32 cellular contexts compared by ENCODE assay signal in genomic region chr19:37983153-37983552, GRCh38.
DNase-seq lines count a peak whose midpoint lies in the region; ATAC-seq, FAIRE-seq and TF ChIP-seq lines count a peak whose summit lies in the region.
"Had no signal": no experiment of that assay in that cellular context is flagged by ENCODE, and none has a peak within 500 bp of the region (broad histone marks: within the 10 kb centered on the region; RNA-seq: fewer than 3 reads in every experiment).

No MANE protein-coding gene starts in this region.

- H3K79me2 ChIP-seq in H1 (ENCODE audit: control insufficient read depth in 1 of 2, insufficient read depth in 2 of 2, low read length in 2 of 2) = peaks cover 0 to 48% of the 10 kb centered on the region in 2 experiments; a peak in 2 of 4 replicates

- H3K4me1 ChIP-seq in Caco-2 = peaks cover 72% of the 10 kb centered on the region
- peaks cover 4 to 27% (median 16%) of the 10 kb centered on the region in 4 experiments for H3K4me1 ChIP-seq in H1 (replicated peaks in 1 of 4; ENCODE audit: control insufficient read depth in 3 of 4, insufficient read depth in 4 of 4, low read length in 3 of 4)
- H3K4me1 ChIP-seq: BE2C had no signal

- H3K23ac ChIP-seq in H1 (ENCODE audit: insufficient read length) = no peak overlapping the region

- H3K4me3 ChIP-seq in Caco-2 (ENCODE audit: low read depth, low read length) (no peak overlapping the region), H1 (ENCODE audit: extremely low read depth in 1 of 4, insufficient read depth in 2 of 4, low read depth in 3 of 4, low read length in 4 of 4) (no peak overlapping the region)
- H3K4me3 ChIP-seq: lung, MG63, thoracic aorta, vagina had no signal

- H3K9ac ChIP-seq in H1 (replicated peaks in 1 of 4; ENCODE audit: extremely low read depth in 1 of 4, low read depth in 3 of 4, low read length in 3 of 4) = no peak overlapping the region
- H3K9ac ChIP-seq: SK-N-SH had no signal

- no peaks in the 10 kb centered on the region for H3K27me3 Mint-ChIP-seq in Caco-2 (ENCODE audit: insufficient read depth, unreplicated experiment)
- H3K27me3 Mint-ChIP-seq in stimulated activated memory B cell treated with anti-CD40 and anti-IgM and Interleukin-4, amounts not matched to agents 10 μg/mL and 1 μg/mL and 100 μg/mL, for 72 hours = no peaks in the 10 kb centered on the region
- H3K27me3 Mint-ChIP-seq: activated CD4-positive, alpha-beta memory T cell treated with anti-CD3 and anti-CD28 coated beads for 36 hours; activated T-helper 17 cell treated with anti-CD3 and anti-CD28 coated beads, Interleukin-2, amount 50 U/mL, for 72 hours had no signal

- no peak overlapping the region for H3K27ac ChIP-seq in H1 (ENCODE audit: low read depth, low read length)
- H3K27ac ChIP-seq: brain microvascular endothelial cell, thoracic aorta, vagina had no signal

- FAIRE-seq in H1 (lab: Jason Lieb, UNC) (no peak), GM12892 (lab: Jason Lieb, UNC) (no peak)
- FAIRE-seq: endothelial cell of umbilical vein, TTC549 had no signal

- no peak for ATAC-seq in stimulated activated memory B cell treated with anti-CD40 and anti-IgM and Interleukin-4, amounts not matched to agents 10 μg/mL and 1 μg/mL and 100 μg/mL, for 72 hours
- no peak for ATAC-seq in HG03457 (IDR thresholded peaks at IDR 0.05; ENCODE audit: unreplicated experiment)
- no peak for ATAC-seq in GM21360 (IDR thresholded peaks at IDR 0.05; ENCODE audit: unreplicated experiment)
- ATAC-seq: activated naive CD4-positive, alpha-beta T cell treated with anti-CD3 and anti-CD28 coated beads, Interleukin-2, amount 50 U/mL, for 72 hours; activated T-helper 17 cell treated with anti-CD3 and anti-CD28 coated beads, Interleukin-2, amount 50 U/mL, for 72 hours; CD8-positive, alpha-beta T cell had no signal

- H3K4me2 ChIP-seq in H1 (ENCODE audit: insufficient read depth in 1 of 2, low read depth in 2 of 2, low read length in 2 of 2) = no peak overlapping the region
- H3K4me2 ChIP-seq: SK-N-SH had no signal

- CTCF ChIA-PET in Caco-2 (lab: Charles Lee) (no interaction called here), H1 (lab: Charles Lee; ENCODE audit: partially characterized antibody) (interaction anchor here (1.2 to 17.8 kb wide), 3 partner anchors 9 to 80 kb away, joined by 3 to 259 read pairs (median 4); partner anchors contain the start of genes SIPA1L3 and WDR87)

- no peak for TF ChIP-seq POLR2A in H1 (IDR thresholded peaks at IDR 0.05; ENCODE audit: control extremely low read depth in 1 of 2, low read depth in 2 of 2, low read length in 2 of 2)
- TF ChIP-seq POLR2A in GM12892 (IDR thresholded peaks at IDR 0.05; ENCODE audit: low read depth, low read length) = no peak

- intact Hi-C loops in Caco-2 (cut with micrococcal nuclease; ENCODE audit: unreplicated experiment) = no loop called here

- H3K36me3 ChIP-seq in Caco-2 (ENCODE audit: control insufficient read depth, insufficient read depth, low read length) = no peaks in the 10 kb centered on the region; the same call in 1 of the 2 replicates
- no peaks in the 10 kb centered on the region; a peak in 1 of 8 replicates for H3K36me3 ChIP-seq in H1 (ENCODE audit: control insufficient read depth in 2 of 4, insufficient read depth in 4 of 4, low read length in 3 of 4)
- H3K36me3 ChIP-seq: BE2C, brain microvascular endothelial cell, MG63, thoracic aorta, vagina had no signal

- H3K18ac ChIP-seq in H1 (ENCODE audit: extremely low read depth, low read length) = no peak overlapping the region

- no peak overlapping the region for H2AK5ac ChIP-seq in H1 (ENCODE audit: low read depth, low read length)

- POLR2A ChIA-PET in Caco-2 (lab: Charles Lee) (no interaction called here), H1 (lab: Charles Lee; ENCODE audit: partially characterized antibody) (interaction anchor here (1.3 to 1.8 kb wide), 2 partner anchors 15 to 21 kb away, joined by 3 to 7 read pairs; no protein-coding TSS in a partner anchor)

- H4K5ac ChIP-seq in H1 (ENCODE audit: insufficient read length, low read depth, low read length) = no peak overlapping the region

- no peak overlapping the region for H2AFZ ChIP-seq in H1 (ENCODE audit: low read length)

- 0 out of 2 replicates have a peak overlapping the region, but pooled peaks have one; percentile 1 for H2BK12ac ChIP-seq in H1 (ENCODE audit: low read depth, low read length)

- peaks cover 52% of the 10 kb centered on the region for H3K36me3 Mint-ChIP-seq in Caco-2 (ENCODE audit: insufficient read depth, unreplicated experiment)
- peaks cover 6% of the 10 kb centered on the region for H3K36me3 Mint-ChIP-seq in stimulated activated memory B cell treated with anti-CD40 and anti-IgM and Interleukin-4, amounts not matched to agents 10 μg/mL and 1 μg/mL and 100 μg/mL, for 72 hours
- H3K36me3 Mint-ChIP-seq: activated CD4-positive, alpha-beta memory T cell treated with anti-CD3 and anti-CD28 coated beads for 36 hours; activated naive CD4-positive, alpha-beta T cell treated with anti-CD3 and anti-CD28 coated beads, Interleukin-2, amount 50 U/mL, for 72 hours; CD8-positive, alpha-beta T cell had no signal

- no peak overlapping the region for H4K91ac ChIP-seq in H1 (replicated peaks; ENCODE audit: insufficient read length, low read length)

- H2BK120ac ChIP-seq in H1 (replicated peaks; ENCODE audit: low read depth, low read length) = no peak overlapping the region

- BruUV-seq in Caco-2 (replicated peaks; lab: Mats Ljungman, UMichigan) = no TSS peak

- H3K27me3 ChIP-seq in Caco-2 (replicated peaks; ENCODE audit: control insufficient read depth, insufficient read depth, low read length) (no peaks in the 10 kb centered on the region), H1 (replicated peaks in 1 of 4; ENCODE audit: control insufficient read depth in 3 of 4, extremely low read depth in 1 of 4, insufficient read depth in 3 of 4, low read length in 3 of 4) (no peaks in the 10 kb centered on the region)
- H3K27me3 ChIP-seq: BE2C, brain microvascular endothelial cell, MG63, vagina had no signal

- H4K20me1 ChIP-seq in H1 (replicated peaks in 1 of 2; ENCODE audit: control insufficient read depth in 1 of 2, insufficient read depth in 2 of 2, low read length in 2 of 2) = peaks cover 2 to 8% of the 10 kb centered on the region in 2 experiments

- TF ChIP-seq RAD21 in H1 (IDR thresholded peaks at IDR 0.05 in 1 of 2, conservative IDR thresholded peaks at IDR 0.05 in 1 of 2; ENCODE audit: low read depth in 2 of 2, low read length in 2 of 2) = no peak

- H3K79me1 ChIP-seq in H1 (ENCODE audit: low read depth, low read length) = peaks cover 10% of the 10 kb centered on the region

- DNase-seq in Caco-2 (no peak), LHCN-M2 (ENCODE audit: low read depth) (peak; percentile 25), H1 (ENCODE audit: low read depth in 1 of 2, low spot score in 2 of 2) (no peak), GM12892 (ENCODE audit: insufficient read length) (no peak), superior temporal gyrus (ENCODE audit: extremely low spot score) (no peak)
- DNase-seq: ACHN; activated CD4-positive, alpha-beta memory T cell treated with anti-CD3 and anti-CD28 coated beads for 36 hours; activated CD4-positive, CD25-positive, alpha-beta regulatory T cell treated with anti-CD3 and anti-CD28 coated beads, Interleukin-2, amount 50 U/mL, for 72 hours; BE2C; brain microvascular endothelial cell; CD8-positive, alpha-beta T cell; DMS 273 treated with DMSO at 0.1 percent for 48 hours; H7; MG63; NCI-H1105 treated with DMSO at 0.1 percent for 48 hours; NCI-H187 treated with DMSO at 0.1 percent for 48 hours; NCI-H2171 treated with DMSO at 0.1 percent for 48 hours; NCI-H510A; SK-N-SH; stimulated activated naive CD4-positive, alpha-beta T cell had no signal

- no peak for TF ChIP-seq EP300 in H1 (IDR thresholded peaks at IDR 0.05; ENCODE audit: borderline replicate concordance in 1 of 2, low read depth in 2 of 2, low read length in 2 of 2)

- H3K4me3 Mint-ChIP-seq in Caco-2 (ENCODE audit: unreplicated experiment) = no peak overlapping the region
- H3K4me3 Mint-ChIP-seq in stimulated activated memory B cell treated with anti-CD40 and anti-IgM and Interleukin-4, amounts not matched to agents 10 μg/mL and 1 μg/mL and 100 μg/mL, for 72 hours = no peak overlapping the region
- H3K4me3 Mint-ChIP-seq: activated CD4-positive, alpha-beta memory T cell treated with anti-CD3 and anti-CD28 coated beads for 36 hours; activated T-helper 17 cell treated with anti-CD3 and anti-CD28 coated beads, Interleukin-2, amount 50 U/mL, for 72 hours; CD8-positive, alpha-beta T cell; nephron; T-helper 1 cell treated with Interleukin-12 subunit alpha and Interleukin-12 subunit beta and Interleukin-4 antibody, amounts not matched to agents 30 μg/mL and 1 μg/mL, for 36 hours had no signal

- H2BK20ac ChIP-seq in H1 (ENCODE audit: low read length) = no peak overlapping the region

- H3K9me3 ChIP-seq in Caco-2 = no peaks in the 10 kb centered on the region
- no peaks in the 10 kb centered on the region for H3K9me3 ChIP-seq in H1 (ENCODE audit: insufficient read depth in 2 of 2, low read depth in 1 of 2, low read length in 1 of 2)
- H3K9me3 ChIP-seq: BE2C, MG63, SK-N-SH, thoracic aorta, vagina had no signal

- H2BK5ac ChIP-seq in H1 (ENCODE audit: low read depth, low read length) = no peak overlapping the region

- H3K14ac ChIP-seq in H1 (ENCODE audit: insufficient read length) = no peak overlapping the region

- peak overlapping the region; percentile 65; the same call in 1 of the 2 replicates for H2BK15ac ChIP-seq in H1 (ENCODE audit: low read length)

- 88% methylated on average over 10 of the region's 10 CpGs; no CpG with 5 or more reads in 1 of the 2 experiments for WGBS in H1 (ENCODE audit: extremely low coverage in 1 of 2, insufficient coverage in 1 of 2, insufficient read length in 1 of 2, insufficient replicate concordance in 2 of 2, low coverage in 1 of 2, low lambda C conversion rate in 2 of 2, missing lambda C conversion rate in 1 of 2), 2 experiments

- peak overlapping the region; percentile 84 for H3K27ac Mint-ChIP-seq in Caco-2 (ENCODE audit: unreplicated experiment)
- H3K27ac Mint-ChIP-seq in stimulated activated memory B cell treated with anti-CD40 and anti-IgM and Interleukin-4, amounts not matched to agents 10 μg/mL and 1 μg/mL and 100 μg/mL, for 72 hours = peak overlapping the region; percentile 95
- H3K27ac Mint-ChIP-seq: activated CD4-positive, alpha-beta memory T cell treated with anti-CD3 and anti-CD28 coated beads for 36 hours; activated T-helper 17 cell treated with anti-CD3 and anti-CD28 coated beads, Interleukin-2, amount 50 U/mL, for 72 hours; CD8-positive, alpha-beta T cell; nephron; T-helper 1 cell treated with Interleukin-12 subunit alpha and Interleukin-12 subunit beta and Interleukin-4 antibody, amounts not matched to agents 30 μg/mL and 1 μg/mL, for 36 hours had no signal

- H3K56ac ChIP-seq in H1 (replicated peaks; ENCODE audit: insufficient read length, low read depth, low read length) = no peak overlapping the region

- H4K8ac ChIP-seq in H1 (ENCODE audit: extremely low read depth, insufficient read depth, low read length) = no peak overlapping the region

- H3K9me3 Mint-ChIP-seq in Caco-2 (ENCODE audit: unreplicated experiment) = no peaks in the 10 kb centered on the region
- no peaks in the 10 kb centered on the region for H3K9me3 Mint-ChIP-seq in stimulated activated memory B cell treated with anti-CD40 and anti-IgM and Interleukin-4, amounts not matched to agents 10 μg/mL and 1 μg/mL and 100 μg/mL, for 72 hours
- H3K9me3 Mint-ChIP-seq: activated CD4-positive, alpha-beta memory T cell treated with anti-CD3 and anti-CD28 coated beads for 36 hours; activated naive CD4-positive, alpha-beta T cell treated with anti-CD3 and anti-CD28 coated beads, Interleukin-2, amount 50 U/mL, for 72 hours; activated T-helper 17 cell treated with anti-CD3 and anti-CD28 coated beads, Interleukin-2, amount 50 U/mL, for 72 hours; CD8-positive, alpha-beta T cell; nephron; T-helper 1 cell treated with Interleukin-12 subunit alpha and Interleukin-12 subunit beta and Interleukin-4 antibody, amounts not matched to agents 30 μg/mL and 1 μg/mL, for 36 hours had no signal

- H3K23me2 ChIP-seq in H1 (ENCODE audit: low read depth, low read length) = no peaks in the 10 kb centered on the region

- no peak overlapping the region for H3K4ac ChIP-seq in H1 (replicated peaks; ENCODE audit: insufficient read length, low read depth, low read length)

- no peak for TF ChIP-seq CTCF in Caco-2 (IDR thresholded peaks at IDR 0.05; ENCODE audit: insufficient read depth in 1 of 2, low read depth in 1 of 2, low read length in 1 of 2, severe bottlenecking in 1 of 2, unreplicated experiment in 1 of 2)
- TF ChIP-seq CTCF in H1 (IDR thresholded peaks at IDR 0.05; ENCODE audit: control extremely low read depth in 1 of 3, insufficient read depth in 1 of 3, low read depth in 1 of 3, low read length in 3 of 3) = no peak

- H3K4me1 Mint-ChIP-seq in Caco-2 (ENCODE audit: low read depth, unreplicated experiment) = peaks cover 50% of the 10 kb centered on the region
- peaks cover 90% of the 10 kb centered on the region for H3K4me1 Mint-ChIP-seq in stimulated activated memory B cell treated with anti-CD40 and anti-IgM and Interleukin-4, amounts not matched to agents 10 μg/mL and 1 μg/mL and 100 μg/mL, for 72 hours
